ENCODE assay signal across 13 cellular contexts in genomic region chr1:116842654-116843053, GRCh38.
DNase-seq lines count a peak whose midpoint lies in the region; ATAC-seq, FAIRE-seq and TF ChIP-seq lines count a peak whose summit lies in the region.
"Had no signal": no experiment of that assay in that cellular context is flagged by ENCODE, and none has a peak within 500 bp of the region (broad histone marks: within the 10 kb centered on the region; RNA-seq: fewer than 3 reads in every experiment).

No MANE protein-coding gene starts in this region.

- no peaks in the 10 kb centered on the region for H3K79me2 ChIP-seq in GM23338 (replicated peaks; ENCODE audit: insufficient read depth)
- no peaks in the 10 kb centered on the region for H3K79me2 ChIP-seq in astrocyte (ENCODE audit: insufficient read depth, low read length)
- H3K79me2 ChIP-seq in hepatocyte = no peaks in the 10 kb centered on the region

- H3K27ac ChIP-seq in GM23338 (ENCODE audit: low read depth) = no peak overlapping the region
- H3K27ac ChIP-seq in astrocyte (ENCODE audit: low read depth, low read length) = no peak overlapping the region
- no peak overlapping the region for H3K27ac ChIP-seq in hepatocyte
- H3K27ac ChIP-seq: neural progenitor cell had no signal

- peak; percentile 29; the same call in 1 of the 3 replicates for ATAC-seq in GM23338
- ATAC-seq in GM21737 (IDR thresholded peaks at IDR 0.05; ENCODE audit: unreplicated experiment) = no peak

- H3K9me2 ChIP-seq in GM23338 (ENCODE audit: insufficient read depth) (0 out of 2 replicates have a peak, but pooled peaks cover 2% of the 10 kb centered on the region), hepatocyte (replicated peaks; ENCODE audit: insufficient read depth) (no peaks in the 10 kb centered on the region)

- H3K27ac Mint-ChIP-seq in GM23338 = no peak overlapping the region; the same call in 1 of the 2 replicates
- H3K27ac Mint-ChIP-seq in astrocyte (ENCODE audit: unreplicated experiment) = no peak overlapping the region
- H3K27ac Mint-ChIP-seq: activated T-helper 1 cell treated with anti-CD3 and anti-CD28 coated beads, Interleukin-12 subunit alpha, Interleukin-12 subunit beta, Interleukin-2, Interleukin-4 antibody, amounts not matched to agents 30 ng/mL and 10 ng/mL and 1 ng/mL, durations not matched to agents 14 hours and 24 hours and 36 hours; CD4-positive, alpha-beta memory T cell; neural progenitor cell had no signal

- WGBS in hepatocyte (ENCODE audit: low lambda C conversion rate, missing lambda C conversion rate) = 81% methylated on average over 4 of the region's 4 CpGs

- no peak overlapping the region for H2AFZ ChIP-seq in GM23338
- H2AFZ ChIP-seq in astrocyte (ENCODE audit: low read depth, low read length) = no peak overlapping the region
- no peak overlapping the region for H2AFZ ChIP-seq in hepatocyte
- H2AFZ ChIP-seq: neural progenitor cell had no signal

- H3K36me3 ChIP-seq in GM23338 (ENCODE audit: insufficient read depth) (0 out of 2 replicates have a peak, but pooled peaks cover 4% of the 10 kb centered on the region), astrocyte (ENCODE audit: insufficient read depth, low read length) (no peaks in the 10 kb centered on the region), hepatocyte (replicated peaks; ENCODE audit: insufficient read depth, low read depth) (no peaks in the 10 kb centered on the region)
- H3K36me3 ChIP-seq: neural progenitor cell had no signal

- H3K9ac ChIP-seq in astrocyte (ENCODE audit: low read length) = no peak overlapping the region
- H3K9ac ChIP-seq: neural progenitor cell had no signal

- no peak for TF ChIP-seq POLR2A in GM12892 (IDR thresholded peaks at IDR 0.05; ENCODE audit: low read depth, low read length)

- H3K4me1 Mint-ChIP-seq in GM23338 = no peaks in the 10 kb centered on the region
- H3K4me1 Mint-ChIP-seq in astrocyte (ENCODE audit: low read depth, unreplicated experiment) = peaks cover 3% of the 10 kb centered on the region

- no peaks in the 10 kb centered on the region for H3K9me3 ChIP-seq in astrocyte (ENCODE audit: insufficient read depth, low read depth, low read length)
- H3K9me3 ChIP-seq in hepatocyte (ENCODE audit: low read depth) = no peaks in the 10 kb centered on the region

- TF ChIP-seq CTCF in AG10803 (conservative IDR thresholded peaks at IDR 0.05; ENCODE audit: low read length) (peak; percentile 41), GM23338 (conservative IDR thresholded peaks at IDR 0.05; ENCODE audit: low read depth in 2 of 2) (peak; percentile 17 to 51; a peak in 2 of 4 replicates), astrocyte (IDR thresholded peaks at IDR 0.05; ENCODE audit: insufficient read depth, low read depth, low read length) (peak; percentile 15), hepatocyte (IDR thresholded peaks at IDR 0.05; ENCODE audit: poor library complexity) (peak; percentile 10)

- no peak overlapping the region for H3K4me3 Mint-ChIP-seq in GM23338
- H3K4me3 Mint-ChIP-seq in astrocyte (ENCODE audit: unreplicated experiment) = no peak overlapping the region
- H3K4me3 Mint-ChIP-seq: activated T-helper 1 cell treated with anti-CD3 and anti-CD28 coated beads, Interleukin-12 subunit alpha, Interleukin-12 subunit beta, Interleukin-2, Interleukin-4 antibody, amounts not matched to agents 30 ng/mL and 10 ng/mL and 1 ng/mL, durations not matched to agents 14 hours and 24 hours and 36 hours; CD4-positive, alpha-beta memory T cell; neural progenitor cell had no signal

- H4K20me1 ChIP-seq in GM23338 (replicated peaks; ENCODE audit: insufficient read depth) = no peaks in the 10 kb centered on the region
- no peaks in the 10 kb centered on the region for H4K20me1 ChIP-seq in astrocyte (ENCODE audit: insufficient read depth, low read length)
- H4K20me1 ChIP-seq in hepatocyte (ENCODE audit: insufficient read depth, poor library complexity, severe bottlenecking) = no peaks in the 10 kb centered on the region

- no peak for FAIRE-seq in astrocyte (lab: Jason Lieb, UNC)
- FAIRE-seq in GM12892 (lab: Jason Lieb, UNC) = no peak

- H3K4me2 ChIP-seq in GM23338 (no peak overlapping the region), astrocyte (ENCODE audit: low read length) (no peak overlapping the region), hepatocyte (no peak overlapping the region)
- H3K4me2 ChIP-seq: neural progenitor cell had no signal

- H3K27me3 ChIP-seq in GM23338 (ENCODE audit: insufficient read depth) (no peaks in the 10 kb centered on the region), astrocyte (ENCODE audit: insufficient read depth, low read length) (no peaks in the 10 kb centered on the region), hepatocyte (no peaks in the 10 kb centered on the region)
- H3K27me3 ChIP-seq: neural progenitor cell had no signal

- H3F3A ChIP-seq in GM23338 (replicated peaks; ENCODE audit: low read depth) = no peaks in the 10 kb centered on the region

- H3K9me3 Mint-ChIP-seq in GM23338 = peaks cover 17% of the 10 kb centered on the region
- peaks cover 2% of the 10 kb centered on the region for H3K9me3 Mint-ChIP-seq in astrocyte (ENCODE audit: unreplicated experiment)

- peaks cover 3% of the 10 kb centered on the region for H3K27me3 Mint-ChIP-seq in GM23338 (ENCODE audit: insufficient read depth, low read depth, poor library complexity)
- no peaks in the 10 kb centered on the region for H3K27me3 Mint-ChIP-seq in astrocyte (ENCODE audit: low read depth, unreplicated experiment)
- H3K27me3 Mint-ChIP-seq: CD4-positive, alpha-beta memory T cell had no signal

- H3K36me3 Mint-ChIP-seq in GM23338 (ENCODE audit: low read depth) (peaks cover 6% of the 10 kb centered on the region), astrocyte (ENCODE audit: low read depth, unreplicated experiment) (no peaks in the 10 kb centered on the region)
- H3K36me3 Mint-ChIP-seq: neural progenitor cell had no signal

- H3K4me1 ChIP-seq in GM23338 (ENCODE audit: insufficient read depth) (no peaks in the 10 kb centered on the region), astrocyte (ENCODE audit: insufficient read depth, low read length) (no peaks in the 10 kb centered on the region), hepatocyte (ENCODE audit: insufficient read depth) (no peaks in the 10 kb centered on the region)
- H3K4me1 ChIP-seq: neural progenitor cell had no signal

- no peak overlapping the region for H3K4me3 ChIP-seq in AG10803 (ENCODE audit: low read length)
- no peak overlapping the region for H3K4me3 ChIP-seq in GM23338
- no peak overlapping the region for H3K4me3 ChIP-seq in astrocyte (ENCODE audit: insufficient read depth, low read depth, low read length)
- no peak overlapping the region for H3K4me3 ChIP-seq in hepatocyte
- H3K4me3 ChIP-seq: neural progenitor cell had no signal

- DNase-seq in AG10803 (ENCODE audit: low read depth) = peak; percentile 27
- peak; percentile 37 for DNase-seq in GM23338 (ENCODE audit: low spot score)
- no peak for DNase-seq in astrocyte (ENCODE audit: low read depth)
- DNase-seq in hepatocyte (ENCODE audit: low spot score) = no peak
- DNase-seq in activated naive CD4-positive, alpha-beta T cell treated with Interleukin-2 at 50 U/mL for 16 hours = no peak
- no peak for DNase-seq in activated CD4-positive, alpha-beta T cell treated with anti-CD3 and anti-CD28 coated beads for 4 hours
- no peak for DNase-seq in GM12892 (ENCODE audit: insufficient read length)
- DNase-seq: CD4-positive, alpha-beta memory T cell; KG1; NCI-H187 had no signal

TF ChIP-seq in GM23338, 12 proteins besides CTCF, POLR2A, EP300 and RAD21 (continues in another document):
- TF ChIP-seq JUNB (IDR thresholded peaks at IDR 0.05; ENCODE audit: unreplicated experiment) (no peak), ZNF114 (CRISPR knock-in tag; IDR thresholded peaks at IDR 0.05) (no peak), NANOG (IDR thresholded peaks at IDR 0.05; ENCODE audit: borderline replicate concordance) (no peak), STAT1 (IDR thresholded peaks at IDR 0.05; ENCODE audit: unreplicated experiment) (no peak)

Comparison
In these comparisons a context has a peak if more than half of its experiments do, and no peak if none do; other contexts are left out.
1. DNase-seq: peak in AG10803 (single experiment) and GM23338 (single experiment); none in astrocyte (single experiment), hepatocyte (single experiment), activated naive CD4-positive, alpha-beta T cell treated with Interleukin-2 at 50 U/mL for 16 hours (single experiment), activated CD4-positive, alpha-beta T cell treated with anti-CD3 and anti-CD28 coated beads for 4 hours (0 of 2) and GM12892 (single experiment).
2. Peak in every context shown above with its lines, with median percentiles within 50 percentile points of each other: CTCF ChIP-seq.